ENCODE assay signal across 2 cellular contexts in the genomic region with DNA sequence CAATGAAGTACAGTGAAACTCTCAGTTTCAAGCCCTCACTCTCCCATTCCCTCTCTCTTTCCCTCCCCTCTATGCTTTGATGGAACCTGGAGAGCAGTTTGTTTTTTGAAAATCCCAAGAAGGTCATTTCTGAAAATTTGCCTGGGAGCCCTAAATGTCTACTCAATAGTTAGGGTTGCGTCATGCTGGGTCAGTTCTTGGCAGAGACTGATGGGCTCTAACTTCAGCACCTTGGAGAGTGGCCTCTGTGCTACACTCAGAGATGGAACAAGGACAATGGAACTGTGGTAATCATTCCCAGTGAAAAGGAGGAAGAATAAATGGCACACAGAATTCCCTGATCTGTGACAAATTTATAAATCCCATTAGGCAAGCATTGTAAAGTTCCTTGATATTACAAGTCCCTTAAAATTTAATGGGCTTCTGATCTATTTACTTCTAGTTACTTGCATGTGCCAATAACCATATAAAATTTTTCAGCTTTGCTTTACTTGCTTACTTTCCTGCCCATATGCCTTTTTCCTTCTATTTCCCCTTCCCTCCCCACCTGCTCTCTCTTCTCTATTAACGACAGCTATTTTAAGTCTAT.
A peak's percentile ranks its signal among the peaks of the same experiment; 100 is the strongest.
TF ChIP-seq lines count a peak whose summit lies in the region.

No MANE protein-coding gene starts in this region.

TF ChIP-seq in K562, 482 proteins besides CTCF, POLR2A, EP300 and RAD21 (continued from another document and continues in another):
- TF ChIP-seq, protein P1, sequence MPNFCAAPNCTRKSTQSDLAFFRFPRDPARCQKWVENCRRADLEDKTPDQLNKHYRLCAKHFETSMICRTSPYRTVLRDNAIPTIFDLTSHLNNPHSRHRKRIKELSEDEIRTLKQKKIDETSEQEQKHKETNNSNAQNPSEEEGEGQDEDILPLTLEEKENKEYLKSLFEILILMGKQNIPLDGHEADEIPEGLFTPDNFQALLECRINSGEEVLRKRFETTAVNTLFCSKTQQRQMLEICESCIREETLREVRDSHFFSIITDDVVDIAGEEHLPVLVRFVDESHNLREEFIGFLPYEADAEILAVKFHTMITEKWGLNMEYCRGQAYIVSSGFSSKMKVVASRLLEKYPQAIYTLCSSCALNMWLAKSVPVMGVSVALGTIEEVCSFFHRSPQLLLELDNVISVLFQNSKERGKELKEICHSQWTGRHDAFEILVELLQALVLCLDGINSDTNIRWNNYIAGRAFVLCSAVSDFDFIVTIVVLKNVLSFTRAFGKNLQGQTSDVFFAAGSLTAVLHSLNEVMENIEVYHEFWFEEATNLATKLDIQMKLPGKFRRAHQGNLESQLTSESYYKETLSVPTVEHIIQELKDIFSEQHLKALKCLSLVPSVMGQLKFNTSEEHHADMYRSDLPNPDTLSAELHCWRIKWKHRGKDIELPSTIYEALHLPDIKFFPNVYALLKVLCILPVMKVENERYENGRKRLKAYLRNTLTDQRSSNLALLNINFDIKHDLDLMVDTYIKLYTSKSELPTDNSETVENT (CRISPR knock-in tag; IDR thresholded peaks at IDR 0.05): no peak
- TF ChIP-seq, protein P2, sequence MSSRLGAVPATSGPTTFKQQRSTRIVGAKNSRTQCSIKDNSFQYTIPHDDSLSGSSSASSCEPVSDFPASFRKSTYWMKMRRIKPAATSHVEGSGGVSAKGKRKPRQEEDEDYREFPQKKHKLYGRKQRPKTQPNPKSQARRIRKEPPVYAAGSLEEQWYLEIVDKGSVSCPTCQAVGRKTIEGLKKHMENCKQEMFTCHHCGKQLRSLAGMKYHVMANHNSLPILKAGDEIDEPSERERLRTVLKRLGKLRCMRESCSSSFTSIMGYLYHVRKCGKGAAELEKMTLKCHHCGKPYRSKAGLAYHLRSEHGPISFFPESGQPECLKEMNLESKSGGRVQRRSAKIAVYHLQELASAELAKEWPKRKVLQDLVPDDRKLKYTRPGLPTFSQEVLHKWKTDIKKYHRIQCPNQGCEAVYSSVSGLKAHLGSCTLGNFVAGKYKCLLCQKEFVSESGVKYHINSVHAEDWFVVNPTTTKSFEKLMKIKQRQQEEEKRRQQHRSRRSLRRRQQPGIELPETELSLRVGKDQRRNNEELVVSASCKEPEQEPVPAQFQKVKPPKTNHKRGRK (tag; IDR thresholded peaks at IDR 0.05): no peak
- TF ChIP-seq, protein P3, sequence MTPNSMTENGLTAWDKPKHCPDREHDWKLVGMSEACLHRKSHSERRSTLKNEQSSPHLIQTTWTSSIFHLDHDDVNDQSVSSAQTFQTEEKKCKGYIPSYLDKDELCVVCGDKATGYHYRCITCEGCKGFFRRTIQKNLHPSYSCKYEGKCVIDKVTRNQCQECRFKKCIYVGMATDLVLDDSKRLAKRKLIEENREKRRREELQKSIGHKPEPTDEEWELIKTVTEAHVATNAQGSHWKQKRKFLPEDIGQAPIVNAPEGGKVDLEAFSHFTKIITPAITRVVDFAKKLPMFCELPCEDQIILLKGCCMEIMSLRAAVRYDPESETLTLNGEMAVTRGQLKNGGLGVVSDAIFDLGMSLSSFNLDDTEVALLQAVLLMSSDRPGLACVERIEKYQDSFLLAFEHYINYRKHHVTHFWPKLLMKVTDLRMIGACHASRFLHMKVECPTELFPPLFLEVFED (CRISPR knock-in tag; conservative IDR thresholded peaks at IDR 0.05): 0 out of 2 replicates have a peak, but pooled peaks have one; percentile 20
- TF ChIP-seq GATAD2A (IDR thresholded peaks at IDR 0.05) (no peak), ZBTB8A (IDR thresholded peaks at IDR 0.05; ENCODE audit: partially characterized antibody) (no peak), SRSF7 (optimal IDR thresholded peaks at IDR 0.05; ENCODE audit: low read depth, low read length) (no peak), ZNF316 (IDR thresholded peaks at IDR 0.05) (no peak), YBX1 (IDR thresholded peaks at IDR 0.05) (no peak), DMBX1 (CRISPR knock-in tag; IDR thresholded peaks at IDR 0.05; ENCODE audit: borderline replicate concordance) (peak; percentile 84; the same call in 1 of the 2 replicates), RCOR1 (IDR thresholded peaks at IDR 0.05; ENCODE audit: borderline replicate concordance in 1 of 2, low read depth in 2 of 2, low read length in 2 of 2) (peak in 1 of 2 experiments; percentile 62; a peak in 1 of 4 replicates), SMAD3 (CRISPR knock-in tag; conservative IDR thresholded peaks at IDR 0.05) (0 out of 2 replicates have a peak, but pooled peaks have one; percentile 40), PTTG1 (tag; IDR thresholded peaks at IDR 0.05; ENCODE audit: low read depth) (peak; percentile 56; the same call in 1 of the 2 replicates), DNMT1 (IDR thresholded peaks at IDR 0.05) (no peak), ZNF253 (CRISPR knock-in tag; conservative IDR thresholded peaks at IDR 0.05) (no peak), ZNF212 (CRISPR knock-in tag; IDR thresholded peaks at IDR 0.05) (0 out of 2 replicates have a peak, but pooled peaks have one; percentile 35), ZNF695 (CRISPR knock-in tag; IDR thresholded peaks at IDR 0.05) (no peak)
- TF ChIP-seq, protein P4, sequence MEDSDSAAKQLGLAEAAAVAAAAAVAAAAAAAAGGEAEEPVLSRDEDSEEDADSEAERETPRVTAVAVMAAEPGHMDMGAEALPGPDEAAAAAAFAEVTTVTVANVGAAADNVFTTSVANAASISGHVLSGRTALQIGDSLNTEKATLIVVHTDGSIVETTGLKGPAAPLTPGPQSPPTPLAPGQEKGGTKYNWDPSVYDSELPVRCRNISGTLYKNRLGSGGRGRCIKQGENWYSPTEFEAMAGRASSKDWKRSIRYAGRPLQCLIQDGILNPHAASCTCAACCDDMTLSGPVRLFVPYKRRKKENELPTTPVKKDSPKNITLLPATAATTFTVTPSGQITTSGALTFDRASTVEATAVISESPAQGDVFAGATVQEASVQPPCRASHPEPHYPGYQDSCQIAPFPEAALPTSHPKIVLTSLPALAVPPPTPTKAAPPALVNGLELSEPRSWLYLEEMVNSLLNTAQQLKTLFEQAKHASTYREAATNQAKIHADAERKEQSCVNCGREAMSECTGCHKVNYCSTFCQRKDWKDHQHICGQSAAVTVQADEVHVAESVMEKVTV (CRISPR knock-in tag; IDR thresholded peaks at IDR 0.05): 0 out of 2 replicates have a peak, but pooled peaks have one; percentile 5
- TF ChIP-seq, protein P5, sequence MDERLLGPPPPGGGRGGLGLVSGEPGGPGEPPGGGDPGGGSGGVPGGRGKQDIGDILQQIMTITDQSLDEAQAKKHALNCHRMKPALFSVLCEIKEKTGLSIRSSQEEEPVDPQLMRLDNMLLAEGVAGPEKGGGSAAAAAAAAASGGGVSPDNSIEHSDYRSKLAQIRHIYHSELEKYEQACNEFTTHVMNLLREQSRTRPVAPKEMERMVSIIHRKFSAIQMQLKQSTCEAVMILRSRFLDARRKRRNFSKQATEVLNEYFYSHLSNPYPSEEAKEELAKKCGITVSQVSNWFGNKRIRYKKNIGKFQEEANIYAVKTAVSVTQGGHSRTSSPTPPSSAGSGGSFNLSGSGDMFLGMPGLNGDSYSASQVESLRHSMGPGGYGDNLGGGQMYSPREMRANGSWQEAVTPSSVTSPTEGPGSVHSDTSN (CRISPR knock-in tag; IDR thresholded peaks at IDR 0.05; ENCODE audit: low read depth): no peak
- TF ChIP-seq, protein P5 (tag; conservative IDR thresholded peaks at IDR 0.05; ENCODE audit: low read depth): peak; percentile 83

TF ChIP-seq in HepG2, 621 proteins besides CTCF, POLR2A, EP300 and RAD21 (continued from another document and continues in another):
- TF ChIP-seq, protein P6, sequence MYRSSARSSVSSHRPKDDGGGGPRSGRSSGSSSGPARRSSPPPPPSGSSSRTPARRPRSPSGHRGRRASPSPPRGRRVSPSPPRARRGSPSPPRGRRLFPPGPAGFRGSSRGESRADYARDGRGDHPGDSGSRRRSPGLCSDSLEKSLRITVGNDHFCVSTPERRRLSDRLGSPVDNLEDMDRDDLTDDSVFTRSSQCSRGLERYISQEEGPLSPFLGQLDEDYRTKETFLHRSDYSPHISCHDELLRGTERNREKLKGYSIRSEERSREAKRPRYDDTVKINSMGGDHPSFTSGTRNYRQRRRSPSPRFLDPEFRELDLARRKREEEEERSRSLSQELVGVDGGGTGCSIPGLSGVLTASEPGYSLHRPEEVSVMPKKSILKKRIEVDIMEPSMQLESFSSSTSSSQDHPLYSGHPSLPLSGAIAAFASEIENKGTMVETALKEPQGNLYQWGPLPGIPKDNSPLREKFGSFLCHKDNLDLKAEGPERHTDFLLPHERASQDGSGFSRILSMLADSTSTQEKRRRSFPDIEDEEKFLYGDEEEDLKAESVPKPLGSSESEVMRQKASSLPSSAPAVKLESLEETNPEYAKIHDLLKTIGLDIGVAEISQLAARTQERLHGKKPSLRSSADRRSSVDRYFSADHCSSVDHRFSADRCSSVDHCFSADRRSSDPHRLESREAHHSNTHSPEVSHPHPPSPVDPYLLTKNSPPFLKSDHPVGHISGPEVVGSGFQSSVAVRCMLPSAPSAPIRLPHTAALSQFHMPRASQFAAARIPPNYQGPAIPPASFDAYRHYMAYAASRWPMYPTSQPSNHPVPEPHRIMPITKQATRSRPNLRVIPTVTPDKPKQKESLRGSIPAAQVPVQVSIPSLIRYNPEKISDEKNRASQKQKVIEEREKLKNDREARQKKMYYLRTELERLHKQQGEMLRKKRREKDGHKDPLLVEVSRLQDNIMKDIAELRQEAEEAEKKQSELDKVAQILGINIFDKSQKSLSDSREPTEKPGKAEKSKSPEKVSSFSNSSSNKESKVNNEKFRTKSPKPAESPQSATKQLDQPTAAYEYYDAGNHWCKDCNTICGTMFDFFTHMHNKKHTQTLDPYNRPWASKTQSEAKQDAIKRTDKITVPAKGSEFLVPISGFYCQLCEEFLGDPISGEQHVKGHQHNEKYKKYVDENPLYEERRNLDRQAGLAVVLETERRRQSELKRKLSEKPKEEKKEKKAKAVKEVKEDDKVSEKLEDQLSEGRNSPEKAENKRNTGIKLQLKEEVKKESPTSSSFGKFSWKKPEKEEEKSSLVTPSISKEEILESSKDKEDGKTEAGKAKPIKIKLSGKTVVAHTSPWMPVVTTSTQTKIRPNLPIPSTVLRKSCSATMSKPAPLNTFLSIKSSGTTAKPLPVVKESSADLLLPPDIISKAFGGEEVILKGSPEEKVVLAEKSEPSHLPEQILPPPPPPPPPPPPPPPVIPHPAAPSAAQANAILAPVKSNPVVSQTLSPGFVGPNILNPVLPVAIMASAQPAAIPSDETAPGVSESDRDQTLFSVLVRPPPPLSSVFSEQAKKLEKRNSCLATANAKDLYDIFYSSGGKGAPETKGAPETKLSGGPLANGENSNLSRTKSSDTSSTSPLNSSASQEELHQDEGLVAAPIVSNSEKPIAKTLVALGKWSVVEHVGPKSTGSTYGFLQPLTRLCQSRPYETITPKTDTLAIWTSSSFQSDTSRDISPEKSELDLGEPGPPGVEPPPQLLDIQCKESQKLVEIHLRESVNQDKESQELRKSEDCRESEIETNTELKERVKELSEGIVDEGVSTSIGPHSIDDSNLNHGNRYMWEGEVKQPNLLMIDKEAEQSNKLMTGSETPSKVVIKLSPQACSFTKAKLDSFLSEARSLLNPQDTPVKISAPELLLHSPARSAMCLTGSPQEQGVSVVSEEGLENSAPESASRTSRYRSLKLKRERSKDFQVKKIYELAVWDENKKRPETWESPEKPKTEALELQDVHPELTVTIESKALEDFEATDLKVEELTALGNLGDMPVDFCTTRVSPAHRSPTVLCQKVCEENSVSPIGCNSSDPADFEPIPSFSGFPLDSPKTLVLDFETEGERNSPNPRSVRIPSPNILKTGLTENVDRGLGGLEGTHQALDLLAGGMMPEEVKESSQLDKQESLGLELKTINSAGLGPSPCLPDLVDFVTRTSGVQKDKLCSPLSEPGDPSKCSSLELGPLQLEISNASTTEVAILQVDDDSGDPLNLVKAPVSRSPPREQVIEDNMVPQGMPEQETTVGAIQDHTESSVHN (CRISPR knock-in tag; IDR thresholded peaks at IDR 0.05): no peak
- TF ChIP-seq, protein P7, sequence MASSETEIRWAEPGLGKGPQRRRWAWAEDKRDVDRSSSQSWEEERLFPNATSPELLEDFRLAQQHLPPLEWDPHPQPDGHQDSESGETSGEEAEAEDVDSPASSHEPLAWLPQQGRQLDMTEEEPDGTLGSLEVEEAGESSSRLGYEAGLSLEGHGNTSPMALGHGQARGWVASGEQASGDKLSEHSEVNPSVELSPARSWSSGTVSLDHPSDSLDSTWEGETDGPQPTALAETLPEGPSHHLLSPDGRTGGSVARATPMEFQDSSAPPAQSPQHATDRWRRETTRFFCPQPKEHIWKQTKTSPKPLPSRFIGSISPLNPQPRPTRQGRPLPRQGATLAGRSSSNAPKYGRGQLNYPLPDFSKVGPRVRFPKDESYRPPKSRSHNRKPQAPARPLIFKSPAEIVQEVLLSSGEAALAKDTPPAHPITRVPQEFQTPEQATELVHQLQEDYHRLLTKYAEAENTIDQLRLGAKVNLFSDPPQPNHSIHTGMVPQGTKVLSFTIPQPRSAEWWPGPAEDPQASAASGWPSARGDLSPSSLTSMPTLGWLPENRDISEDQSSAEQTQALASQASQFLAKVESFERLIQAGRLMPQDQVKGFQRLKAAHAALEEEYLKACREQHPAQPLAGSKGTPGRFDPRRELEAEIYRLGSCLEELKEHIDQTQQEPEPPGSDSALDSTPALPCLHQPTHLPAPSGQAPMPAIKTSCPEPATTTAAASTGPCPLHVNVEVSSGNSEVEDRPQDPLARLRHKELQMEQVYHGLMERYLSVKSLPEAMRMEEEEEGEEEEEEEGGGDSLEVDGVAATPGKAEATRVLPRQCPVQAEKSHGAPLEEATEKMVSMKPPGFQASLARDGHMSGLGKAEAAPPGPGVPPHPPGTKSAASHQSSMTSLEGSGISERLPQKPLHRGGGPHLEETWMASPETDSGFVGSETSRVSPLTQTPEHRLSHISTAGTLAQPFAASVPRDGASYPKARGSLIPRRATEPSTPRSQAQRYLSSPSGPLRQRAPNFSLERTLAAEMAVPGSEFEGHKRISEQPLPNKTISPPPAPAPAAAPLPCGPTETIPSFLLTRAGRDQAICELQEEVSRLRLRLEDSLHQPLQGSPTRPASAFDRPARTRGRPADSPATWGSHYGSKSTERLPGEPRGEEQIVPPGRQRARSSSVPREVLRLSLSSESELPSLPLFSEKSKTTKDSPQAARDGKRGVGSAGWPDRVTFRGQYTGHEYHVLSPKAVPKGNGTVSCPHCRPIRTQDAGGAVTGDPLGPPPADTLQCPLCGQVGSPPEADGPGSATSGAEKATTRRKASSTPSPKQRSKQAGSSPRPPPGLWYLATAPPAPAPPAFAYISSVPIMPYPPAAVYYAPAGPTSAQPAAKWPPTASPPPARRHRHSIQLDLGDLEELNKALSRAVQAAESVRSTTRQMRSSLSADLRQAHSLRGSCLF (CRISPR knock-in tag; IDR thresholded peaks at IDR 0.05; ENCODE audit: borderline replicate concordance): 0 out of 2 replicates have a peak, but pooled peaks have one; percentile 46
- TF ChIP-seq, protein P8, sequence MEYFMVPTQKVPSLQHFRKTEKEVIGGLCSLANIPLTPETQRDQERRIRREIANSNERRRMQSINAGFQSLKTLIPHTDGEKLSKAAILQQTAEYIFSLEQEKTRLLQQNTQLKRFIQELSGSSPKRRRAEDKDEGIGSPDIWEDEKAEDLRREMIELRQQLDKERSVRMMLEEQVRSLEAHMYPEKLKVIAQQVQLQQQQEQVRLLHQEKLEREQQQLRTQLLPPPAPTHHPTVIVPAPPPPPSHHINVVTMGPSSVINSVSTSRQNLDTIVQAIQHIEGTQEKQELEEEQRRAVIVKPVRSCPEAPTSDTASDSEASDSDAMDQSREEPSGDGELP (IDR thresholded peaks at IDR 0.05; ENCODE audit: borderline replicate concordance, low read depth): no peak
- TF ChIP-seq ZNF598 (CRISPR knock-in tag; IDR thresholded peaks at IDR 0.05; ENCODE audit: borderline replicate concordance) (no peak), SOX6 (IDR thresholded peaks at IDR 0.05) (no peak), SOX6 (CRISPR knock-in tag; IDR thresholded peaks at IDR 0.05) (no peak)
